In genomic region chr3:77320514-77320913, GRCh38 we compare ENCODE assay signal across 8 cellular contexts.
DNase-seq lines count a peak whose midpoint lies in the region; ATAC-seq and TF ChIP-seq lines count a peak whose summit lies in the region.

No MANE protein-coding gene starts in this region.

- WGBS in neuronal stem cell (ENCODE audit: extremely low coverage in 2 of 2, insufficient read length in 2 of 2, insufficient replicate concordance in 1 of 2), 2 donors, result no CpG with 5 or more reads among the region's 3 CpGs

- peak; percentile 68 for TF ChIP-seq CTCF in colonic mucosa (IDR thresholded peaks at IDR 0.05)

- H3K27ac ChIP-seq in colonic mucosa, result no peak overlapping the region
- no peak overlapping the region for H3K27ac ChIP-seq in neuronal stem cell (replicated peaks; ENCODE audit: low read length)

- H4K91ac ChIP-seq in neuronal stem cell (ENCODE audit: low read depth, low read length, poor library complexity), result no peak overlapping the region

- peak overlapping the region; percentile 55 for H2AFZ ChIP-seq in neuronal stem cell (ENCODE audit: low read length)

- H3K4me3 ChIP-seq in colonic mucosa, result no peak overlapping the region
- H3K4me3 ChIP-seq in neuronal stem cell (ENCODE audit: low read length in 2 of 2), result no peak overlapping the region

- no peak overlapping the region for H3K23ac ChIP-seq in neuronal stem cell (ENCODE audit: low read depth, low read length, poor library complexity)

- H3K79me1 ChIP-seq in neuronal stem cell (ENCODE audit: low read depth, low read length), result no peaks in the 10 kb centered on the region

- H3K9me3 ChIP-seq in colonic mucosa, result no peaks in the 10 kb centered on the region
- no peaks in the 10 kb centered on the region for H3K9me3 ChIP-seq in neuronal stem cell (replicated peaks in 1 of 2; ENCODE audit: control insufficient read depth in 2 of 2, insufficient read depth in 1 of 2, low read depth in 1 of 2, low read length in 2 of 2)

- no peak overlapping the region for H2BK5ac ChIP-seq in neuronal stem cell (ENCODE audit: low read length)

- ATAC-seq in GM21786 (IDR thresholded peaks at IDR 0.05; ENCODE audit: unreplicated experiment) (no peak), GM21447 (IDR thresholded peaks at IDR 0.05; ENCODE audit: unreplicated experiment) (no peak), GM19023 (IDR thresholded peaks at IDR 0.05; ENCODE audit: unreplicated experiment) (no peak)

- no peak overlapping the region for H3K18ac ChIP-seq in neuronal stem cell (ENCODE audit: low read length)

- no peak overlapping the region for H2BK12ac ChIP-seq in neuronal stem cell (ENCODE audit: low read length)

- H3K4ac ChIP-seq in neuronal stem cell (ENCODE audit: low read length), result no peak overlapping the region

- H3K27me3 ChIP-seq in colonic mucosa (no peaks in the 10 kb centered on the region), neuronal stem cell (ENCODE audit: control insufficient read depth in 3 of 3, insufficient read depth in 3 of 3, low read depth in 1 of 3, low read length in 3 of 3) (no peaks in the 10 kb centered on the region)

- intact Hi-C loops in colonic mucosa (cut with DNase I), result no loop called here

- no peak overlapping the region for H2BK15ac ChIP-seq in neuronal stem cell (ENCODE audit: low read length)

- no peak overlapping the region for H3K4me2 ChIP-seq in neuronal stem cell (ENCODE audit: insufficient read depth, low read length, poor library complexity, severe bottlenecking)

- H2BK120ac ChIP-seq in neuronal stem cell (ENCODE audit: low read depth, low read length), result no peak overlapping the region

- peak; percentile 54 for DNase-seq in ELR (ENCODE audit: low read depth)
- peak; percentile 20 for DNase-seq in NCI-H146 treated with DMSO at 0.1 percent for 48 hours (lab: John Stamatoyannopoulos, UW; ENCODE audit: unreplicated experiment)
- DNase-seq in colonic mucosa, result no peak
- peak; percentile 30 for DNase-seq in neuronal stem cell (ENCODE audit: low spot score)
- no peak for DNase-seq in DMS79 (lab: John Stamatoyannopoulos, UW)

- H3K36me3 ChIP-seq in colonic mucosa, result no peaks in the 10 kb centered on the region
- no peaks in the 10 kb centered on the region for H3K36me3 ChIP-seq in neuronal stem cell (replicated peaks in 1 of 2; ENCODE audit: control insufficient read depth in 2 of 2, insufficient read depth in 2 of 2, low read length in 2 of 2)

- H3K9ac ChIP-seq in colonic mucosa (ENCODE audit: low read depth in 2 of 2, low read length in 2 of 2) (no peak overlapping the region), neuronal stem cell (ENCODE audit: low read depth, low read length, poor library complexity) (no peak overlapping the region)

- no peak overlapping the region for H3K14ac ChIP-seq in neuronal stem cell (ENCODE audit: low read length)

- H4K8ac ChIP-seq in neuronal stem cell (ENCODE audit: low read depth, low read length), result no peak overlapping the region

- H3K4me1 ChIP-seq in colonic mucosa (no peaks in the 10 kb centered on the region), neuronal stem cell (ENCODE audit: control insufficient read depth in 2 of 2, insufficient read depth in 1 of 2, low read depth in 1 of 2, low read length in 2 of 2) (peaks cover 0 to 1% of the 10 kb centered on the region in 2 donors)

- no peak overlapping the region for H2AK5ac ChIP-seq in neuronal stem cell (ENCODE audit: low read depth, low read length)

Comparison
In these comparisons a context has a peak if more than half of its experiments do, and no peak if none do; other contexts are left out.
1. DNase-seq: peak in ELR (single experiment), NCI-H146 treated with DMSO at 0.1 percent for 48 hours (single experiment) and neuronal stem cell (single experiment); none in colonic mucosa (single experiment) and DMS79 (single experiment).